29 cellular contexts compared by ENCODE assay signal in genomic region chr1:45146833-45147232, GRCh38. TPM values are rescaled to one million over a fixed set of nuclear protein-coding genes. Genes with fewer than 3 reads are reported as not detected.
"Had no signal": no experiment of that assay in that cellular context is flagged by ENCODE, and none has a peak within 500 bp of the region (broad histone marks: within the 10 kb centered on the region; RNA-seq: fewer than 3 reads in every experiment).

No MANE protein-coding gene starts in this region.

- H3K9me3 ChIP-seq: esophagus squamous epithelium, gastrocnemius medialis, heart left ventricle had no signal

- ATAC-seq: activated naive CD4-positive, alpha-beta T cell treated with anti-CD3 and anti-CD28 coated beads, Interleukin-2, amount 50 U/mL, for 72 hours; activated T-cell treated with anti-CD3 and anti-CD28 coated beads, Interleukin-2, amount 50 U/mL, for 72 hours; effector memory CD8-positive, alpha-beta T cell; foreskin keratinocyte; gastrocnemius medialis; heart left ventricle; WTC11 had no signal

- H3K27ac ChIP-seq: brain microvascular endothelial cell, coronary artery, epithelial cell of prostate, esophagus squamous epithelium, foreskin keratinocyte, gastrocnemius medialis, heart left ventricle, VCaP had no signal

- H3K36me3 ChIP-seq: brain microvascular endothelial cell, esophagus squamous epithelium, gastrocnemius medialis, heart left ventricle had no signal

- DNase-seq: activated CD4-positive, alpha-beta memory T cell treated with anti-CD3 and anti-CD28 coated beads, Interleukin-2, amount 10 ng/mL, durations not matched to agents 7 days and 5 days; activated CD4-positive, alpha-beta T cell treated with anti-CD3 and anti-CD28 coated beads for 1 hour; activated CD4-positive, alpha-beta T cell treated with anti-CD3 and anti-CD28 coated beads for 4 hours; activated CD4-positive, alpha-beta T cell treated with anti-CD3 and anti-CD28 coated beads, Interleukin-2, amount 10 ng/mL, durations not matched to agents 7 days and 5 days; activated CD4-positive, alpha-beta T cell treated with anti-CD3 and anti-CD28 coated beads, Interleukin-2, amount 50 U/mL, for 4 hours; activated CD8-positive, alpha-beta memory T cell treated with anti-CD3 and anti-CD28 coated beads, Interleukin-2, amount 50 U/mL, for 48 hours; activated gamma-delta T cell; activated naive CD4-positive, alpha-beta T cell; activated naive CD4-positive, alpha-beta T cell treated with anti-CD3 and anti-CD28 coated beads, Interleukin-2, amount 10 ng/mL, durations not matched to agents 7 days and 5 days; activated naive CD8-positive, alpha-beta T cell treated with anti-CD3 and anti-CD28 coated beads, Interleukin-2, amount 10 ng/mL, durations not matched to agents 7 days and 5 days; activated T-cell treated with anti-CD3 and anti-CD28 coated beads for 4 hours; activated T-cell treated with anti-CD3 and anti-CD28 coated beads, Interleukin-2, amount 50 U/mL, for 24 hours; activated T-cell treated with anti-CD3 and anti-CD28 coated beads, Interleukin-2, amount 50 U/mL, for 72 hours; brain microvascular endothelial cell; effector CD4-positive, alpha-beta T cell; effector memory CD8-positive, alpha-beta T cell; esophagus squamous epithelium; foreskin keratinocyte; gastrocnemius medialis; glutamatergic neuron; heart left ventricle; T-helper 2 cell had no signal

- H3K4me3 ChIP-seq: coronary artery, esophagus squamous epithelium, gastrocnemius medialis, heart left ventricle had no signal

- H3K4me1 ChIP-seq: foreskin keratinocyte, gastrocnemius medialis had no signal

- FAIRE-seq: astrocyte, bronchial epithelial cell had no signal

- H3K27me3 ChIP-seq: brain microvascular endothelial cell, esophagus squamous epithelium, gastrocnemius medialis, heart left ventricle had no signal

RNA-seq across cellular contexts. Expression of gene ZSWIM5, which starts 59.6 kb away (rescaled TPM):
- total RNA-seq: foreskin keratinocyte had no signal
- polyA plus RNA-seq: foreskin keratinocyte had no signal
